13 cellular contexts compared by ENCODE assay signal in the genomic region with DNA sequence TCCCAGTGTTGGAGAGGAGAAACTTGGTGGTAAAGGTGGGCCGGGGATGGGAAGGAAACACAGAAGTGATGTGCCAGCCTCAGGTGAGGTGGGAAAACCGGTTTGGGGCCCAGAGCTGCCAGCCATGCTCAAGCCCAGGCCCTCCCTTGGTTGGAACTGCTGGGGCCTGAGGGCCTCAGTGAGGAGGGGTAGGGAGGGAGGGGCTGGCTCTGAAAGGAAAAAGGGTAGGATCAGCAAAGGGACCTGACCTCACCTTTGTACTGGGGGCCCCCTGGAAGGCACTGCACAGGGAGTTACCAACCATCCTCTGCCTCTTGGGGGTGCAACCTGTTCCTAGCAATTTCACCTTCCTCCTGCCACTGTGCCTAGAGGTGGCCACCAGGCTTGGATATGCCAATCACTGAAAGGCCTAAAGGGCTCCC. TPM values are rescaled to one million over a fixed set of nuclear protein-coding genes. Genes with fewer than 3 reads are reported as not detected.
DNase-seq lines count a peak whose midpoint lies in the region; FAIRE-seq and TF ChIP-seq lines count a peak whose summit lies in the region.
"Had no signal": no experiment of that assay in that cellular context is flagged by ENCODE, and none has a peak within 500 bp of the region (broad histone marks: within the 10 kb centered on the region; RNA-seq: fewer than 3 reads in every experiment).

No MANE protein-coding gene starts in this region.

- H2AFZ ChIP-seq in astrocyte (ENCODE audit: low read depth, low read length) = no peak overlapping the region

- H3K9me3 ChIP-seq in DOHH2 (ENCODE audit: control insufficient read depth, insufficient read depth, low read length) (no peaks in the 10 kb centered on the region), astrocyte (ENCODE audit: insufficient read depth, low read depth, low read length) (no peaks in the 10 kb centered on the region), tibial nerve (no peaks in the 10 kb centered on the region), small intestine (ENCODE audit: control insufficient read depth, low read depth) (no peaks in the 10 kb centered on the region)
- H3K9me3 ChIP-seq: MG63 had no signal

- peaks cover 17% of the 10 kb centered on the region for H3K27me3 ChIP-seq in DOHH2 (ENCODE audit: control insufficient read depth, low read length)
- H3K27me3 ChIP-seq in astrocyte (ENCODE audit: insufficient read depth, low read length) = peaks cover 5% of the 10 kb centered on the region
- H3K27me3 ChIP-seq in tibial nerve = no peaks in the 10 kb centered on the region
- no peaks in the 10 kb centered on the region for H3K27me3 ChIP-seq in small intestine (ENCODE audit: control insufficient read depth in 2 of 2, insufficient read depth in 2 of 2, low read length in 2 of 2)
- H3K27me3 ChIP-seq: MG63 had no signal

- DNase-seq in astrocyte (ENCODE audit: low read depth) (no peak), neural crest cell (ENCODE audit: low read depth, low spot score) (no peak), tibial nerve (ENCODE audit: low spot score in 2 of 2) (no peak), small intestine (no peak)
- no peak for DNase-seq in activated CD4-positive, alpha-beta memory T cell treated with anti-CD3 and anti-CD28 coated beads for 36 hours
- DNase-seq: activated CD4-positive, alpha-beta T cell treated with anti-CD3 and anti-CD28 coated beads for 48 hours; activated naive CD4-positive, alpha-beta T cell; MG63 had no signal

- no peak overlapping the region for H3K4me3 ChIP-seq in DOHH2 (ENCODE audit: low read length)
- no peak overlapping the region for H3K4me3 ChIP-seq in astrocyte (ENCODE audit: insufficient read depth, low read depth, low read length)
- H3K4me3 ChIP-seq in tibial nerve = no peak overlapping the region
- H3K4me3 ChIP-seq in small intestine (ENCODE audit: low read depth in 1 of 2, low read length in 2 of 2) = no peak overlapping the region
- H3K4me3 ChIP-seq: MG63 had no signal

- H3K36me3 Mint-ChIP-seq in astrocyte (ENCODE audit: low read depth, unreplicated experiment) (peaks cover 2% of the 10 kb centered on the region), neural crest cell (ENCODE audit: low read depth) (peaks cover 2% of the 10 kb centered on the region)
- H3K36me3 Mint-ChIP-seq in activated CD4-positive, alpha-beta memory T cell treated with anti-CD3 and anti-CD28 coated beads for 36 hours = peaks cover 6% of the 10 kb centered on the region

- peaks cover 9% of the 10 kb centered on the region for H3K4me1 Mint-ChIP-seq in astrocyte (ENCODE audit: low read depth, unreplicated experiment)
- peaks cover 43% of the 10 kb centered on the region for H3K4me1 Mint-ChIP-seq in neural crest cell
- H3K4me1 Mint-ChIP-seq in activated CD4-positive, alpha-beta memory T cell treated with anti-CD3 and anti-CD28 coated beads for 36 hours (ENCODE audit: low read depth) = peaks cover 50% of the 10 kb centered on the region

- peaks cover 60% of the 10 kb centered on the region for H3K4me1 ChIP-seq in DOHH2 (ENCODE audit: control insufficient read depth, low read length)
- peaks cover 18% of the 10 kb centered on the region for H3K4me1 ChIP-seq in astrocyte (ENCODE audit: insufficient read depth, low read length)
- H3K4me1 ChIP-seq in tibial nerve = peaks cover 0 to 71% (median 37%) of the 10 kb centered on the region in 4 donors
- peaks cover 4 to 11% of the 10 kb centered on the region in 2 donors for H3K4me1 ChIP-seq in small intestine (ENCODE audit: control insufficient read depth in 2 of 2, insufficient read depth in 1 of 2, low read depth in 1 of 2, low read length in 1 of 2)

- H3K36me3 ChIP-seq in DOHH2 (ENCODE audit: control insufficient read depth, low read length) (peaks cover 21% of the 10 kb centered on the region), astrocyte (ENCODE audit: insufficient read depth, low read length) (no peaks in the 10 kb centered on the region), tibial nerve (peaks cover 0 to 22% (median 0%) of the 10 kb centered on the region in 3 donors), small intestine (ENCODE audit: control insufficient read depth in 2 of 2, insufficient read depth in 2 of 2, low read length in 2 of 2) (peaks cover 0 to 2% of the 10 kb centered on the region in 2 donors)

- peaks cover 7% of the 10 kb centered on the region; the same call in 1 of the 2 replicates for H3F3A ChIP-seq in DOHH2 (ENCODE audit: control insufficient read depth, insufficient read depth)

- H3K27ac Mint-ChIP-seq in astrocyte (ENCODE audit: unreplicated experiment) = no peak overlapping the region
- peak overlapping the region; percentile 86 for H3K27ac Mint-ChIP-seq in neural crest cell (ENCODE audit: unreplicated experiment)
- H3K27ac Mint-ChIP-seq in activated CD4-positive, alpha-beta memory T cell treated with anti-CD3 and anti-CD28 coated beads for 36 hours = no peak overlapping the region

- no peak overlapping the region for H3K4me3 Mint-ChIP-seq in astrocyte (ENCODE audit: unreplicated experiment)
- peak overlapping the region; percentile 84 for H3K4me3 Mint-ChIP-seq in neural crest cell
- no peak overlapping the region for H3K4me3 Mint-ChIP-seq in activated CD4-positive, alpha-beta memory T cell treated with anti-CD3 and anti-CD28 coated beads for 36 hours

- H3K27ac ChIP-seq in C4-2B = peak overlapping the region; percentile 94
- no peak overlapping the region for H3K27ac ChIP-seq in DOHH2 (ENCODE audit: low read depth, low read length)
- H3K27ac ChIP-seq in astrocyte (ENCODE audit: low read depth, low read length) = no peak overlapping the region
- peak overlapping the region in 2 of 4 donors; percentile 9 to 17 for H3K27ac ChIP-seq in tibial nerve
- no peak overlapping the region for H3K27ac ChIP-seq in small intestine (ENCODE audit: low read depth in 1 of 2, low read length in 1 of 2)

- H3K9ac ChIP-seq in astrocyte (ENCODE audit: low read length) = no peak overlapping the region

- TF ChIP-seq EP300 in tibial nerve (IDR thresholded peaks at IDR 0.05) = no peak

- no peaks in the 10 kb centered on the region for H3K9me3 Mint-ChIP-seq in astrocyte (ENCODE audit: unreplicated experiment)
- H3K9me3 Mint-ChIP-seq in neural crest cell = no peaks in the 10 kb centered on the region
- H3K9me3 Mint-ChIP-seq in activated CD4-positive, alpha-beta memory T cell treated with anti-CD3 and anti-CD28 coated beads for 36 hours = no peaks in the 10 kb centered on the region

- H3K79me2 ChIP-seq in DOHH2 (ENCODE audit: control insufficient read depth, low read length) = peaks cover 40% of the 10 kb centered on the region
- H3K79me2 ChIP-seq in astrocyte (ENCODE audit: insufficient read depth, low read length) = peaks cover 35% of the 10 kb centered on the region

- 77 to 81% methylated on average over 2 of the region's 2 CpGs for WGBS in tibial nerve, 2 donors
- WGBS in small intestine, 3 donors = 34 to 62% (median 38%) methylated on average over 2 of the region's 2 CpGs

- TF ChIP-seq POLR2A in tibial nerve (IDR thresholded peaks at IDR 0.05) = no peak

- H4K20me1 ChIP-seq in DOHH2 (ENCODE audit: control insufficient read depth, insufficient read depth, low read depth, low read length) (peaks cover 9% of the 10 kb centered on the region; the same call in 1 of the 2 replicates), astrocyte (ENCODE audit: insufficient read depth, low read length) (peaks cover 48% of the 10 kb centered on the region)

- H3K27me3 Mint-ChIP-seq in astrocyte (ENCODE audit: low read depth, unreplicated experiment) = peaks cover 7% of the 10 kb centered on the region
- H3K27me3 Mint-ChIP-seq in neural crest cell (ENCODE audit: low read depth) = peaks cover 32% of the 10 kb centered on the region
- H3K27me3 Mint-ChIP-seq in activated CD4-positive, alpha-beta memory T cell treated with anti-CD3 and anti-CD28 coated beads for 36 hours = peaks cover 9% of the 10 kb centered on the region

- H3K4me2 ChIP-seq in DOHH2 (ENCODE audit: low read length) (peak overlapping the region; percentile 22; the same call in 1 of the 2 replicates), astrocyte (ENCODE audit: low read length) (peak overlapping the region; percentile 97)

- POLR2A ChIA-PET in activated CD4-positive, alpha-beta memory T cell treated with anti-CD3 and anti-CD28 coated beads for 36 hours (lab: Charles Lee) = no interaction called here

- TF ChIP-seq CTCF in C4-2B (conservative IDR thresholded peaks at IDR 0.05) = no peak
- no peak for TF ChIP-seq CTCF in DOHH2 (IDR thresholded peaks at IDR 0.05; ENCODE audit: low read depth, low read length, poor library complexity, severe bottlenecking)
- TF ChIP-seq CTCF in astrocyte (IDR thresholded peaks at IDR 0.05; ENCODE audit: insufficient read depth, low read depth, low read length) = no peak
- no peak for TF ChIP-seq CTCF in neural crest cell (conservative IDR thresholded peaks at IDR 0.05)
- no peak for TF ChIP-seq CTCF in tibial nerve (IDR thresholded peaks at IDR 0.05)

- FAIRE-seq in astrocyte (lab: Jason Lieb, UNC) (no peak), small intestine (lab: Jason Lieb, UNC) (no peak)
- FAIRE-seq: colon, frontal cortex had no signal

- H3K9me2 ChIP-seq in DOHH2 (replicated peaks; ENCODE audit: control insufficient read depth, low read length) = no peaks in the 10 kb centered on the region

- CTCF ChIA-PET in activated CD4-positive, alpha-beta memory T cell treated with anti-CD3 and anti-CD28 coated beads for 36 hours (lab: Charles Lee) = interaction anchor here (10.4 kb wide), 1 partner anchor 34 kb away, joined by 180 read pairs; the partner anchor contains the start of gene AP5S1

- intact Hi-C loops in activated CD4-positive, alpha-beta memory T cell treated with anti-CD3 and anti-CD28 coated beads for 36 hours (cut with micrococcal nuclease) = loop anchor here (10.0 kb wide), 1 partner anchor 302 kb away; no protein-coding TSS in a partner anchor

RNA-seq across cellular contexts. Expression of gene SPEF1, which starts 1.8 kb away (rescaled TPM):
- total RNA-seq in astrocyte = 0.45 and 1.2 TPM in 2 replicates
- total RNA-seq in neural crest cell = 0.54 and 0.55 TPM in 2 replicates
- 1 to 10 TPM in 2 of 4 donors, not detected in 2; 1.1 to 1.8 TPM for total RNA-seq in tibial nerve
- under 1 TPM in 1 of 3 donors, not detected in 2; 0.06 TPM for polyA plus RNA-seq in small intestine
- under 1 TPM in 1 of 2 experiments, not detected in 1; 0.17 TPM for total RNA-seq in activated CD4-positive, alpha-beta memory T cell treated with anti-CD3 and anti-CD28 coated beads for 36 hours
- total RNA-seq: Daoy had no signal

RNA-seq across cellular contexts. Expression of gene CENPB, which starts 3.5 kb away (rescaled TPM):
- total RNA-seq in astrocyte (37.0 and 39.1 TPM in 2 replicates), neural crest cell (82.1 and 83.6 TPM in 2 replicates), tibial nerve (100 to 1,000 TPM in 2 of 4 donors, 10 to 100 TPM in 2; 72.8 to 109 (median 100) TPM)
- 10 to 100 TPM; 60.4 to 73.2 (median 60.5) TPM for polyA plus RNA-seq in small intestine
- 10 to 100 TPM; 50.1 to 51.9 TPM for total RNA-seq in activated CD4-positive, alpha-beta memory T cell treated with anti-CD3 and anti-CD28 coated beads for 36 hours

RNA-seq across cellular contexts. Expression of gene CDC25B, which starts 13.0 kb away (rescaled TPM):
- 8.5 and 8.8 TPM in 2 replicates for total RNA-seq in astrocyte
- 46.5 and 47.5 TPM in 2 replicates for total RNA-seq in neural crest cell
- total RNA-seq in tibial nerve = 10 to 100 TPM; 33.0 to 65.4 (median 43.9) TPM
- 10 to 100 TPM; 15.7 to 53.8 (median 15.9) TPM for polyA plus RNA-seq in small intestine
- total RNA-seq in activated CD4-positive, alpha-beta memory T cell treated with anti-CD3 and anti-CD28 coated beads for 36 hours = 100 to 1,000 TPM; 120 to 128 TPM

RNA-seq across cellular contexts. Expression of gene ADISSP, which starts 15.5 kb away (rescaled TPM):
- total RNA-seq in astrocyte = 35.7 and 43.2 TPM in 2 replicates
- 86.0 and 93.0 TPM in 2 replicates for total RNA-seq in neural crest cell
- total RNA-seq in tibial nerve = 10 to 100 TPM; 14.4 to 32.4 (median 22.2) TPM
- polyA plus RNA-seq in small intestine = 10 to 100 TPM in 2 of 3 donors, 1 to 10 TPM in 1; 5.8 to 38.4 (median 14.3) TPM
- total RNA-seq in activated CD4-positive, alpha-beta memory T cell treated with anti-CD3 and anti-CD28 coated beads for 36 hours = 10 to 100 TPM; 50.6 to 51.4 TPM

RNA-seq across cellular contexts. Expression of gene AP5S1, which starts 37.3 kb away (rescaled TPM):
- total RNA-seq in astrocyte (12.6 TPM in 2 replicates), neural crest cell (9.3 and 12.8 TPM in 2 replicates), tibial nerve (10 to 100 TPM in 3 of 4 donors, 1 to 10 TPM in 1; 9.4 to 20.7 (median 14.9) TPM)
- polyA plus RNA-seq in small intestine = 10 to 100 TPM; 11.6 to 14.7 (median 12.4) TPM
- total RNA-seq in activated CD4-positive, alpha-beta memory T cell treated with anti-CD3 and anti-CD28 coated beads for 36 hours = 1 to 10 TPM; 9.1 to 10.0 TPM
